Comparison of ENCODE assay signal across 21 cellular contexts in genomic region chr1:15371610-15372539, GRCh38. TPM values are rescaled to one million over a fixed set of nuclear protein-coding genes. Genes with fewer than 3 reads are reported as not detected.
DNase-seq lines count a peak whose midpoint lies in the region; ATAC-seq and TF ChIP-seq lines count a peak whose summit lies in the region.
"Had no signal": no experiment of that assay in that cellular context is flagged by ENCODE, and none has a peak within 500 bp of the region (broad histone marks: within the 10 kb centered on the region; RNA-seq: fewer than 3 reads in every experiment).

No MANE protein-coding gene starts in this region.

- H3K36me3 ChIP-seq in urinary bladder (ENCODE audit: insufficient read depth) (no peaks in the 10 kb centered on the region), smooth muscle cell (ENCODE audit: low read depth) (no peaks in the 10 kb centered on the region)
- H3K36me3 ChIP-seq: prostate gland had no signal

- H3K9ac ChIP-seq in smooth muscle cell (ENCODE audit: low read depth), result no peak overlapping the region

- H3F3A ChIP-seq in smooth muscle cell (ENCODE audit: low read depth), result no peaks in the 10 kb centered on the region

- H3K9me3 Mint-ChIP-seq in glutamatergic neuron (ENCODE audit: unreplicated experiment) (peaks cover 4% of the 10 kb centered on the region), nephron (no peaks in the 10 kb centered on the region)
- H3K9me3 Mint-ChIP-seq: activated naive CD8-positive, alpha-beta T cell treated with anti-CD3 and anti-CD28 coated beads for 36 hours; CD8-positive, alpha-beta memory T cell; central memory CD8-positive, alpha-beta T cell; effector memory CD8-positive, alpha-beta T cell; stimulated activated naive B cell treated with anti-CD40 and anti-IgM and Interleukin-4, amounts not matched to agents 10 μg/mL and 1 μg/mL and 100 μg/mL, for 72 hours had no signal

- H3K4me1 Mint-ChIP-seq in glutamatergic neuron (ENCODE audit: low read depth, unreplicated experiment) (peaks cover 13% of the 10 kb centered on the region), nephron (peaks cover 38% of the 10 kb centered on the region)
- H3K4me1 Mint-ChIP-seq: activated naive CD8-positive, alpha-beta T cell treated with anti-CD3 and anti-CD28 coated beads for 36 hours; CD8-positive, alpha-beta memory T cell; central memory CD8-positive, alpha-beta T cell; stimulated activated naive B cell treated with anti-CD40 and anti-IgM and Interleukin-4, amounts not matched to agents 10 μg/mL and 1 μg/mL and 100 μg/mL, for 72 hours had no signal

- H3K79me2 ChIP-seq in smooth muscle cell (ENCODE audit: low read depth), result no peaks in the 10 kb centered on the region

- intact Hi-C loops in Right ventricle myocardium inferior (cut with DNase I) (loop anchor here (5.0 kb wide), 1 partner anchor 45 kb away; no protein-coding TSS in a partner anchor), cardiac septum (cut with DNase I) (loop anchor here (5.0 kb wide), 1 partner anchor 45 kb away; no protein-coding TSS in a partner anchor)

- H3K27ac Mint-ChIP-seq in glutamatergic neuron (ENCODE audit: unreplicated experiment) (peak overlapping the region; percentile 48), nephron (peak overlapping the region; percentile 6 to 86 (median 78))
- H3K27ac Mint-ChIP-seq: activated CD8-positive, alpha-beta T cell treated with anti-CD3 and anti-CD28 coated beads, Interleukin-2, amount 10 ng/mL, durations not matched to agents 7 days and 5 days; activated naive CD8-positive, alpha-beta T cell treated with anti-CD3 and anti-CD28 coated beads for 36 hours; effector memory CD8-positive, alpha-beta T cell; stimulated activated naive B cell treated with anti-CD40 and anti-IgM and Interleukin-4, amounts not matched to agents 10 μg/mL and 1 μg/mL and 100 μg/mL, for 72 hours had no signal

- ATAC-seq in Right ventricle myocardium inferior (peak; percentile 12), GM18511 (IDR thresholded peaks at IDR 0.05; ENCODE audit: unreplicated experiment) (no peak)
- ATAC-seq: activated CD8-positive, alpha-beta T cell treated with anti-CD3 and anti-CD28 coated beads, Interleukin-2, amount 10 ng/mL, durations not matched to agents 7 days and 5 days; effector memory CD8-positive, alpha-beta T cell; stimulated activated naive B cell treated with anti-CD40 and anti-IgM and Interleukin-4, amounts not matched to agents 10 μg/mL and 1 μg/mL and 100 μg/mL, for 72 hours had no signal

- H3K4me3 Mint-ChIP-seq in glutamatergic neuron (ENCODE audit: unreplicated experiment) (peak overlapping the region; percentile 27), nephron (peak overlapping the region in 1 of 3 experiments; percentile 54)
- H3K4me3 Mint-ChIP-seq: activated CD8-positive, alpha-beta T cell treated with anti-CD3 and anti-CD28 coated beads, Interleukin-2, amount 10 ng/mL, durations not matched to agents 7 days and 5 days; activated naive CD8-positive, alpha-beta T cell treated with anti-CD3 and anti-CD28 coated beads for 36 hours; CD8-positive, alpha-beta memory T cell; central memory CD8-positive, alpha-beta T cell; effector memory CD8-positive, alpha-beta T cell; stimulated activated naive B cell treated with anti-CD40 and anti-IgM and Interleukin-4, amounts not matched to agents 10 μg/mL and 1 μg/mL and 100 μg/mL, for 72 hours had no signal

- no peaks in the 10 kb centered on the region for H3K36me3 Mint-ChIP-seq in glutamatergic neuron (ENCODE audit: unreplicated experiment)
- no peaks in the 10 kb centered on the region for H3K36me3 Mint-ChIP-seq in nephron (ENCODE audit: low read depth)
- H3K36me3 Mint-ChIP-seq: activated naive CD8-positive, alpha-beta T cell treated with anti-CD3 and anti-CD28 coated beads for 36 hours; CD8-positive, alpha-beta memory T cell; stimulated activated naive B cell treated with anti-CD40 and anti-IgM and Interleukin-4, amounts not matched to agents 10 μg/mL and 1 μg/mL and 100 μg/mL, for 72 hours had no signal

- H3K4me1 ChIP-seq in urinary bladder (ENCODE audit: insufficient read depth) (no peaks in the 10 kb centered on the region), smooth muscle cell (ENCODE audit: low read depth) (no peaks in the 10 kb centered on the region)

- H3K27me3 ChIP-seq in smooth muscle cell (ENCODE audit: low read depth), result no peaks in the 10 kb centered on the region

- H3K4me3 ChIP-seq in urinary bladder (ENCODE audit: low read depth, low read length) (no peak overlapping the region), smooth muscle cell (no peak overlapping the region)
- H3K4me3 ChIP-seq: prostate gland had no signal

- WGBS in urinary bladder, result 55% methylated on average over 21 of the region's 21 CpGs
- WGBS in smooth muscle cell (ENCODE audit: low lambda C conversion rate), result 74% methylated on average over 21 of the region's 21 CpGs

- H2AFZ ChIP-seq in smooth muscle cell (ENCODE audit: low read depth), result no peak overlapping the region

- H3K4me2 ChIP-seq in smooth muscle cell, result no peak overlapping the region

- H3K27me3 Mint-ChIP-seq in glutamatergic neuron (ENCODE audit: unreplicated experiment), result peaks cover 6% of the 10 kb centered on the region
- H3K27me3 Mint-ChIP-seq in nephron (ENCODE audit: low read depth), result peaks cover 10% of the 10 kb centered on the region
- H3K27me3 Mint-ChIP-seq: activated naive CD8-positive, alpha-beta T cell treated with anti-CD3 and anti-CD28 coated beads for 36 hours; central memory CD8-positive, alpha-beta T cell had no signal

- peak overlapping the region; percentile 40 for H3K27ac ChIP-seq in urinary bladder (ENCODE audit: low read depth)
- no peak overlapping the region for H3K27ac ChIP-seq in smooth muscle cell (ENCODE audit: low read depth)

- H3K9me3 ChIP-seq in smooth muscle cell (replicated peaks; ENCODE audit: low read depth), result no peaks in the 10 kb centered on the region
- H3K9me3 ChIP-seq: prostate gland had no signal

- DNase-seq in Right ventricle myocardium inferior (ENCODE audit: missing footprints), result no peak
- DNase-seq in cardiac septum (ENCODE audit: low spot score), result no peak
- no peak for DNase-seq in glutamatergic neuron
- DNase-seq in smooth muscle cell (lab: John Stamatoyannopoulos, UW; ENCODE audit: unreplicated experiment), result no peak
- DNase-seq in DMS79 (lab: John Stamatoyannopoulos, UW), result no peak
- DNase-seq: activated CD8-positive, alpha-beta T cell treated with anti-CD3 and anti-CD28 coated beads, Interleukin-2, amount 10 ng/mL, durations not matched to agents 7 days and 5 days; activated naive CD8-positive, alpha-beta T cell treated with anti-CD3 and anti-CD28 coated beads for 36 hours; activated T-cell treated with anti-CD3 and anti-CD28 coated beads, Interleukin-2, amount 50 U/mL, for 48 hours; CD8-positive, alpha-beta memory T cell; effector memory CD8-positive, alpha-beta T cell; HCEC 1CT; NCI-H1694; NK-92 treated with Interleukin-12 subunit alpha and Interleukin-12 subunit beta, amount 100 ng/mL, for 24 hours; RPMI8226; stimulated activated CD4-positive, alpha-beta T cell treated with anti-CD3 and anti-CD28 coated beads, Interleukin-12 subunit alpha, Interleukin-12 subunit beta, amount 100 ng/mL, for 4 hours; stimulated activated naive B cell treated with anti-CD40 and anti-IgM and Interleukin-4, amounts not matched to agents 10 μg/mL and 1 μg/mL and 100 μg/mL, for 72 hours had no signal

- TF ChIP-seq CTCF in glutamatergic neuron (IDR thresholded peaks at IDR 0.05; ENCODE audit: partially characterized antibody, unreplicated experiment) (no peak), nephron (IDR thresholded peaks at IDR 0.05; ENCODE audit: unreplicated experiment in 3 of 3) (no peak), smooth muscle cell (IDR thresholded peaks at IDR 0.05; ENCODE audit: borderline replicate concordance, insufficient read depth, poor library complexity, severe bottlenecking) (no peak)

- H4K20me1 ChIP-seq in smooth muscle cell (ENCODE audit: low read depth), result no peaks in the 10 kb centered on the region

RNA-seq across cellular contexts. Expression of gene EFHD2, which starts 37.8 kb away (rescaled TPM):
- total RNA-seq in Right ventricle myocardium inferior, result 14.7 TPM
- 14.3 TPM for total RNA-seq in cardiac septum
- 2.6 TPM for total RNA-seq in glutamatergic neuron (ENCODE audit: unreplicated experiment)
- total RNA-seq in urinary bladder, result 16.9 TPM
- 50.9 TPM for polyA plus RNA-seq in urinary bladder
- 7.0 and 10.4 TPM in 2 replicates for total RNA-seq in smooth muscle cell
- polyA plus RNA-seq in smooth muscle cell, result 22.9 and 34.1 TPM in 2 replicates
